Comparison of ENCODE assay signal across 9 cellular contexts in the genomic region with DNA sequence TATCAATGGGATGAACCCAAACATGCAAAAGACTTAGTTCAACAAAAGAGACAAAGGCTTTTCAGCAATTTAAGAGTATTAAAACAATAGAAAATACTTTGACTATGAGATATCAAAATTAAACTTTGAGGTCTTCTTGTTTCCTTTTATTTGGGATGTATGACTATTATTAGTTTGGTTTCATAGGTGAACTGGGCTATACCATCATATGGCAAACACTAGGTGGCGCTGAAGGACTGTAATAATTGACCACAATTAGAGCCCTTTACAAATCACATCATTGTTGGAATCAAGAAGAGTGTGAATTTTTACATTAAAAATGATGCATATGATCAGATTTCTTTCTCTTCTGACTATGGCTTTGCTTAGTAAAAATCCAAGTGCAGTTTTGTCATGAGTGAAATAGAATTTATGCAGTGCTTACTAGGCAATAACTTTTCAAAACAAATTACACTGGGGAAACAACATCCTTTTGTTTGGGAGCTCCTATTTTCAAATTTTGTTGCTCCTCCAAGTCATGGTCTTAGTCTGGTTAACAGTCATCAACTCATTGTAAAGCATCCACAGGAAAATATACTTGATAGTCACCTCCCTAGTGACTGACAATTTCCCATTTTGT. TPM values are rescaled to one million over a fixed set of nuclear protein-coding genes. Genes with fewer than 3 reads are reported as not detected.
DNase-seq lines count a peak whose midpoint lies in the region; ATAC-seq and TF ChIP-seq lines count a peak whose summit lies in the region.
"Had no signal": no experiment of that assay in that cellular context is flagged by ENCODE, and none has a peak within 500 bp of the region (broad histone marks: within the 10 kb centered on the region; RNA-seq: fewer than 3 reads in every experiment).

No MANE protein-coding gene starts in this region.

- TF ChIP-seq POLR2A in gastroesophageal sphincter (IDR thresholded peaks at IDR 0.05): no peak

- DNase-seq in COLO668 (lab: John Stamatoyannopoulos, UW; ENCODE audit: unreplicated experiment): peak; percentile 83
- peak; percentile 80 for DNase-seq in NCI-H2227 (lab: John Stamatoyannopoulos, UW; ENCODE audit: unreplicated experiment)
- DNase-seq in activated CD4-positive, alpha-beta T cell treated with anti-CD3 and anti-CD28 coated beads, Interleukin-2, amount 10 ng/mL, durations not matched to agents 24 days and 14 days: peak; percentile 78
- DNase-seq in retinal pigment epithelial cell (ENCODE audit: low read depth): peak; percentile 26
- DNase-seq: activated naive CD8-positive, alpha-beta T cell treated with anti-CD3 and anti-CD28 coated beads, Interleukin-2, amount 10 ng/mL, durations not matched to agents 7 days and 5 days had no signal

- peaks cover 8% of the 10 kb centered on the region for H3K27me3 ChIP-seq in gastroesophageal sphincter

- intact Hi-C loops in activated CD4-positive, alpha-beta T cell treated with anti-CD3 and anti-CD28 coated beads, Interleukin-2, amount 10 ng/mL, durations not matched to agents 24 days and 14 days (cut with micrococcal nuclease): loop anchor here (2.0 to 5.0 kb wide), 2 partner anchors 306 to 1994 kb away; no protein-coding TSS in a partner anchor

- peak; percentile 36 to 65 (median 52) for TF ChIP-seq CTCF in gastroesophageal sphincter (IDR thresholded peaks at IDR 0.05)
- peak; percentile 70 for TF ChIP-seq CTCF in retinal pigment epithelial cell (conservative IDR thresholded peaks at IDR 0.05; ENCODE audit: low read depth, low read length)

- no peaks in the 10 kb centered on the region for H3K36me3 Mint-ChIP-seq in activated CD4-positive, alpha-beta T cell treated with anti-CD3 and anti-CD28 coated beads, Interleukin-2, amount 10 ng/mL, durations not matched to agents 24 days and 14 days (ENCODE audit: low read depth)
- no peaks in the 10 kb centered on the region for H3K36me3 Mint-ChIP-seq in stimulated activated memory B cell treated with anti-CD40 and anti-IgM and Interleukin-4, amounts not matched to agents 10 μg/mL and 1 μg/mL and 100 μg/mL, for 72 hours
- H3K36me3 Mint-ChIP-seq: activated naive CD8-positive, alpha-beta T cell treated with anti-CD3 and anti-CD28 coated beads, Interleukin-2, amount 10 ng/mL, durations not matched to agents 7 days and 5 days had no signal

- 0% methylated on average over 1 of the region's 1 CpG for WGBS in gastroesophageal sphincter (ENCODE audit: low coverage in 1 of 2), 2 donors

- no peaks in the 10 kb centered on the region for H3K9me3 Mint-ChIP-seq in activated CD4-positive, alpha-beta T cell treated with anti-CD3 and anti-CD28 coated beads, Interleukin-2, amount 10 ng/mL, durations not matched to agents 24 days and 14 days
- H3K9me3 Mint-ChIP-seq in stimulated activated memory B cell treated with anti-CD40 and anti-IgM and Interleukin-4, amounts not matched to agents 10 μg/mL and 1 μg/mL and 100 μg/mL, for 72 hours: no peaks in the 10 kb centered on the region
- H3K9me3 Mint-ChIP-seq: activated naive CD8-positive, alpha-beta T cell treated with anti-CD3 and anti-CD28 coated beads, Interleukin-2, amount 10 ng/mL, durations not matched to agents 7 days and 5 days had no signal

- no peaks in the 10 kb centered on the region for H3K9me3 ChIP-seq in gastroesophageal sphincter

- H3K27ac Mint-ChIP-seq in activated CD4-positive, alpha-beta T cell treated with anti-CD3 and anti-CD28 coated beads, Interleukin-2, amount 10 ng/mL, durations not matched to agents 24 days and 14 days: no peak overlapping the region
- no peak overlapping the region for H3K27ac Mint-ChIP-seq in stimulated activated memory B cell treated with anti-CD40 and anti-IgM and Interleukin-4, amounts not matched to agents 10 μg/mL and 1 μg/mL and 100 μg/mL, for 72 hours
- H3K27ac Mint-ChIP-seq: activated naive CD8-positive, alpha-beta T cell treated with anti-CD3 and anti-CD28 coated beads, Interleukin-2, amount 10 ng/mL, durations not matched to agents 7 days and 5 days had no signal

- peak; percentile 89 for ATAC-seq in GM18519 (IDR thresholded peaks at IDR 0.05; ENCODE audit: low FRiP score, unreplicated experiment)
- ATAC-seq in HG03066 (IDR thresholded peaks at IDR 0.05; ENCODE audit: low read depth, unreplicated experiment): peak; percentile 70
- no peak for ATAC-seq in gastroesophageal sphincter
- no peak for ATAC-seq in stimulated activated memory B cell treated with anti-CD40 and anti-IgM and Interleukin-4, amounts not matched to agents 10 μg/mL and 1 μg/mL and 100 μg/mL, for 72 hours

- TF ChIP-seq EP300 in gastroesophageal sphincter (IDR thresholded peaks at IDR 0.05): no peak

- H3K4me3 Mint-ChIP-seq in activated CD4-positive, alpha-beta T cell treated with anti-CD3 and anti-CD28 coated beads, Interleukin-2, amount 10 ng/mL, durations not matched to agents 24 days and 14 days: no peak overlapping the region
- H3K4me3 Mint-ChIP-seq in stimulated activated memory B cell treated with anti-CD40 and anti-IgM and Interleukin-4, amounts not matched to agents 10 μg/mL and 1 μg/mL and 100 μg/mL, for 72 hours: no peak overlapping the region
- H3K4me3 Mint-ChIP-seq: activated naive CD8-positive, alpha-beta T cell treated with anti-CD3 and anti-CD28 coated beads, Interleukin-2, amount 10 ng/mL, durations not matched to agents 7 days and 5 days had no signal

- H3K27me3 Mint-ChIP-seq in activated CD4-positive, alpha-beta T cell treated with anti-CD3 and anti-CD28 coated beads, Interleukin-2, amount 10 ng/mL, durations not matched to agents 24 days and 14 days: no peaks in the 10 kb centered on the region
- H3K27me3 Mint-ChIP-seq in stimulated activated memory B cell treated with anti-CD40 and anti-IgM and Interleukin-4, amounts not matched to agents 10 μg/mL and 1 μg/mL and 100 μg/mL, for 72 hours: no peaks in the 10 kb centered on the region
- H3K27me3 Mint-ChIP-seq: activated naive CD8-positive, alpha-beta T cell treated with anti-CD3 and anti-CD28 coated beads, Interleukin-2, amount 10 ng/mL, durations not matched to agents 7 days and 5 days had no signal

- H3K36me3 ChIP-seq in gastroesophageal sphincter: no peaks in the 10 kb centered on the region

- H3K4me3 ChIP-seq in gastroesophageal sphincter (no peak overlapping the region), retinal pigment epithelial cell (ENCODE audit: low read length) (no peak overlapping the region)

- no peak overlapping the region for H3K27ac ChIP-seq in gastroesophageal sphincter

- H3K4me1 ChIP-seq in gastroesophageal sphincter: no peaks in the 10 kb centered on the region

- no peaks in the 10 kb centered on the region for H3K4me1 Mint-ChIP-seq in activated CD4-positive, alpha-beta T cell treated with anti-CD3 and anti-CD28 coated beads, Interleukin-2, amount 10 ng/mL, durations not matched to agents 24 days and 14 days
- H3K4me1 Mint-ChIP-seq in stimulated activated memory B cell treated with anti-CD40 and anti-IgM and Interleukin-4, amounts not matched to agents 10 μg/mL and 1 μg/mL and 100 μg/mL, for 72 hours: no peaks in the 10 kb centered on the region
- H3K4me1 Mint-ChIP-seq: activated naive CD8-positive, alpha-beta T cell treated with anti-CD3 and anti-CD28 coated beads, Interleukin-2, amount 10 ng/mL, durations not matched to agents 7 days and 5 days had no signal

RNA-seq across cellular contexts. Expression of a gene that starts 14.7 kb away (rescaled TPM):
- not detected in 2 replicates for total RNA-seq in activated CD4-positive, alpha-beta T cell treated with anti-CD3 and anti-CD28 coated beads, Interleukin-2, amount 10 ng/mL, durations not matched to agents 24 days and 14 days
- not detected for total RNA-seq in gastroesophageal sphincter
- total RNA-seq: activated naive CD8-positive, alpha-beta T cell treated with anti-CD3 and anti-CD28 coated beads, Interleukin-2, amount 10 ng/mL, durations not matched to agents 7 days and 5 days had no signal

Comparison
In these comparisons a context has a peak if more than half of its experiments do, and no peak if none do; other contexts are left out.
1. DNase-seq: peak in every context shown above with its lines; median percentile 83 in COLO668; 80 in NCI-H2227; 78 in activated CD4-positive, alpha-beta T cell treated with anti-CD3 and anti-CD28 coated beads, Interleukin-2, amount 10 ng/mL, durations not matched to agents 24 days and 14 days; 26 in retinal pigment epithelial cell.
2. ATAC-seq: peak in GM18519 (single experiment) and HG03066 (single experiment); none in gastroesophageal sphincter (single experiment) and stimulated activated memory B cell treated with anti-CD40 and anti-IgM and Interleukin-4, amounts not matched to agents 10 μg/mL and 1 μg/mL and 100 μg/mL, for 72 hours (single experiment).